28 cellular contexts compared by ENCODE assay signal in genomic region chr4:104890598-104890997, GRCh38.
"Had no signal": no experiment of that assay in that cellular context is flagged by ENCODE, and none has a peak within 500 bp of the region (broad histone marks: within the 10 kb centered on the region; RNA-seq: fewer than 3 reads in every experiment).

No MANE protein-coding gene starts in this region.

- FAIRE-seq: colon, endometrium, endothelial cell of umbilical vein, frontal cortex had no signal

- H3K4me1 ChIP-seq: colonic mucosa, esophagus muscularis mucosa, esophagus squamous epithelium, foreskin keratinocyte, gastrocnemius medialis, gastroesophageal sphincter, heart left ventricle, heart right ventricle had no signal

- H3K36me3 ChIP-seq: colonic mucosa, esophagus muscularis mucosa, esophagus squamous epithelium, gastrocnemius medialis, gastroesophageal sphincter, heart left ventricle, heart right ventricle had no signal

- H3K9me3 ChIP-seq: colonic mucosa, esophagus muscularis mucosa, esophagus squamous epithelium, gastrocnemius medialis, gastroesophageal sphincter, heart left ventricle, heart right ventricle had no signal

- H3K27ac ChIP-seq: colonic mucosa, coronary artery, dorsolateral prefrontal cortex, epithelial cell of prostate, esophagus muscularis mucosa, esophagus squamous epithelium, foreskin keratinocyte, gastrocnemius medialis, gastroesophageal sphincter, heart left ventricle, heart right ventricle had no signal

- ATAC-seq: effector memory CD8-positive, alpha-beta T cell; esophagus mucosa; foreskin keratinocyte; gastrocnemius medialis; gastroesophageal sphincter; heart left ventricle; heart right ventricle had no signal

- H3K27me3 ChIP-seq: colonic mucosa, esophagus muscularis mucosa, esophagus squamous epithelium, foreskin keratinocyte, gastrocnemius medialis, gastroesophageal sphincter, heart right ventricle had no signal

- H3K4me3 ChIP-seq: colonic mucosa, coronary artery, dorsolateral prefrontal cortex, esophagus muscularis mucosa, esophagus squamous epithelium, gastrocnemius medialis, gastroesophageal sphincter, heart left ventricle, heart right ventricle had no signal

- DNase-seq: colonic mucosa; cortex of kidney; dermis blood vessel endothelial cell; dorsolateral prefrontal cortex; effector CD4-positive, alpha-beta T cell; effector CD8-positive, alpha-beta T cell; effector memory CD4-positive, alpha-beta T cell; effector memory CD8-positive, alpha-beta T cell; endodermal cell; erythroblast; esophagus squamous epithelium; foreskin fibroblast; foreskin keratinocyte; foreskin melanocyte; gastrocnemius medialis; glutamatergic neuron; head of caudate nucleus; heart left ventricle; heart right ventricle had no signal
